Comparison of ENCODE assay signal across 14 cellular contexts in the genomic region with DNA sequence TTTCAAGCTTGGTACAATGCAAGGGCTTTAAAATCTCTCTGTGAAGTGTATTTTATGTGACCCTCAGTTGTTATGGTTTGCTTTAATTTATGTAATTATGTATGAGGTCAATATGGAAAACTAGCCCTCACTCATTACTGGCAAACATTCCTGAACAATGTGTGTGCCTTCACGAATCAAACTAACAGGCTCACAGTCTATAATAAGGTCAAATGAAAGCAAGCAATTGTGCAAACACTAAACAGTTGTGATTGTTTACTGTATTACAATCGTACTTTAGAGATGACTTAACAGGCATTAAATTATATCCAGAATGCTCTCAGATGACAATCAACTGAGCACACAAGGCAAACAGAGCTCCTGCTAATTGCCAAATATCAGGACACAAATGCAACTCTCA. TPM values are rescaled to one million over a fixed set of nuclear protein-coding genes. Genes with fewer than 3 reads are reported as not detected.
DNase-seq lines count a peak whose midpoint lies in the region; ATAC-seq and TF ChIP-seq lines count a peak whose summit lies in the region.
"Had no signal": no experiment of that assay in that cellular context is flagged by ENCODE, and none has a peak within 500 bp of the region (broad histone marks: within the 10 kb centered on the region; RNA-seq: fewer than 3 reads in every experiment).

No MANE protein-coding gene starts in this region.

- no peak overlapping the region for H3K4me3 Mint-ChIP-seq in activated T-helper 2 cell treated with anti-CD3 and anti-CD28 coated beads, Interferon-gamma antibody, Interleukin-2, Interleukin-4, amounts not matched to agents 10 μg/mL and 5 μg/mL and 100 μg/mL, durations not matched to agents 14 hours and 24 hours and 36 hours (ENCODE audit: low read depth)
- H3K4me3 Mint-ChIP-seq: T-helper 1 cell treated with Interleukin-12 subunit alpha and Interleukin-12 subunit beta and Interleukin-4 antibody, amounts not matched to agents 30 μg/mL and 1 μg/mL, for 36 hours had no signal

- H2BK5ac ChIP-seq in neuronal stem cell (ENCODE audit: low read length): no peak overlapping the region

- ATAC-seq in stimulated activated naive CD8-positive, alpha-beta T cell treated with anti-CD3 and anti-CD28 coated beads, Interleukin-15, Interleukin-2, amounts not matched to agents 100 U/mL and 50 U/mL, for 24 hours: no peak
- ATAC-seq: K562 had no signal

- in situ Hi-C loops in transverse colon (cut with MboI; ENCODE audit: low pct_ligation_motif_present in 1 of 4, low pct_unique_long_range_greater_than_20kb in 1 of 4, low sequenced_read_pairs in 3 of 4): loop anchor here in 1 of 4 donors (25.0 kb wide), 1 partner anchor 262 kb away; no protein-coding TSS in a partner anchor

- H2AFZ ChIP-seq in neuronal stem cell (ENCODE audit: low read length): peak overlapping the region; percentile 47

- H2BK15ac ChIP-seq in neuronal stem cell (ENCODE audit: low read length): no peak overlapping the region

- H3K36me3 ChIP-seq in neuronal stem cell (replicated peaks in 1 of 2; ENCODE audit: control insufficient read depth in 2 of 2, insufficient read depth in 2 of 2, low read length in 2 of 2) (no peaks in the 10 kb centered on the region), transverse colon (no peaks in the 10 kb centered on the region)
- H3K36me3 ChIP-seq: right atrium auricular region had no signal

- peak; percentile 98 for DNase-seq in DMS114 treated with DMSO at 0.1 percent for 48 hours (lab: John Stamatoyannopoulos, UW; ENCODE audit: unreplicated experiment)
- DNase-seq in NCI-H2029 treated with DMSO at 0.1 percent for 48 hours (lab: John Stamatoyannopoulos, UW): peak; percentile 37
- peak; percentile 63 for DNase-seq in dedifferentiated amniotic fluid mesenchymal stem cell (ENCODE audit: extremely low spot score)
- DNase-seq in neuronal stem cell (ENCODE audit: low spot score): no peak
- no peak for DNase-seq in transverse colon
- no peak for DNase-seq in stimulated activated naive CD8-positive, alpha-beta T cell treated with anti-CD3 and anti-CD28 coated beads, Interleukin-15, Interleukin-2, amounts not matched to agents 100 U/mL and 50 U/mL, for 24 hours
- no peak for DNase-seq in activated T-helper 2 cell treated with anti-CD3 and anti-CD28 coated beads, Interferon-gamma antibody, Interleukin-2, Interleukin-4, amounts not matched to agents 10 μg/mL and 5 μg/mL and 100 μg/mL, durations not matched to agents 14 hours and 24 hours and 36 hours (ENCODE audit: low spot score)
- no peak for DNase-seq in cerebellar cortex (ENCODE audit: low spot score)
- DNase-seq: GOT3, NCI-H446 treated with DMSO at 0.1 percent for 48 hours had no signal

- no peak overlapping the region for H3K9ac ChIP-seq in neuronal stem cell (ENCODE audit: low read depth, low read length, poor library complexity)

- H3K9me3 ChIP-seq in neuronal stem cell (replicated peaks in 1 of 2; ENCODE audit: control insufficient read depth in 2 of 2, insufficient read depth in 1 of 2, low read depth in 1 of 2, low read length in 2 of 2) (peaks cover 0 to 2% of the 10 kb centered on the region in 2 donors), transverse colon (no peaks in the 10 kb centered on the region)
- H3K9me3 ChIP-seq: right atrium auricular region had no signal

- H3K27me3 ChIP-seq in neuronal stem cell (ENCODE audit: control insufficient read depth in 3 of 3, insufficient read depth in 3 of 3, low read depth in 1 of 3, low read length in 3 of 3): no peaks in the 10 kb centered on the region
- no peaks in the 10 kb centered on the region for H3K27me3 ChIP-seq in transverse colon
- H3K27me3 ChIP-seq: right atrium auricular region had no signal

- H3K9me3 Mint-ChIP-seq in activated T-helper 2 cell treated with anti-CD3 and anti-CD28 coated beads, Interferon-gamma antibody, Interleukin-2, Interleukin-4, amounts not matched to agents 10 μg/mL and 5 μg/mL and 100 μg/mL, durations not matched to agents 14 hours and 24 hours and 36 hours: no peaks in the 10 kb centered on the region
- H3K9me3 Mint-ChIP-seq: T-helper 1 cell treated with Interleukin-12 subunit alpha and Interleukin-12 subunit beta and Interleukin-4 antibody, amounts not matched to agents 30 μg/mL and 1 μg/mL, for 36 hours had no signal

- no peaks in the 10 kb centered on the region for H3K36me3 Mint-ChIP-seq in activated T-helper 2 cell treated with anti-CD3 and anti-CD28 coated beads, Interferon-gamma antibody, Interleukin-2, Interleukin-4, amounts not matched to agents 10 μg/mL and 5 μg/mL and 100 μg/mL, durations not matched to agents 14 hours and 24 hours and 36 hours (ENCODE audit: low read depth)

- H3K23ac ChIP-seq in neuronal stem cell (ENCODE audit: low read depth, low read length, poor library complexity): no peak overlapping the region

- H3K4me3 ChIP-seq in neuronal stem cell (ENCODE audit: low read length in 2 of 2): no peak overlapping the region
- no peak overlapping the region for H3K4me3 ChIP-seq in transverse colon
- H3K4me3 ChIP-seq: K562, lung, right atrium auricular region had no signal

- H2BK120ac ChIP-seq in neuronal stem cell (ENCODE audit: low read depth, low read length): no peak overlapping the region

- no peak for TF ChIP-seq CTCF in transverse colon (IDR thresholded peaks at IDR 0.05)

- intact Hi-C loops in transverse colon (cut with DNase I; ENCODE audit: low total_unique reads): no loop called here
- intact Hi-C loops in activated T-helper 2 cell treated with anti-CD3 and anti-CD28 coated beads, Interferon-gamma antibody, Interleukin-2, Interleukin-4, amounts not matched to agents 10 μg/mL and 5 μg/mL and 100 μg/mL, durations not matched to agents 14 hours and 24 hours and 36 hours (cut with micrococcal nuclease): no loop called here

- H4K8ac ChIP-seq in neuronal stem cell (ENCODE audit: low read depth, low read length): no peak overlapping the region

- no peak for TF ChIP-seq POLR2A in transverse colon (IDR thresholded peaks at IDR 0.05)

- H2BK12ac ChIP-seq in neuronal stem cell (ENCODE audit: low read length): no peak overlapping the region

- no peak overlapping the region for H3K27ac Mint-ChIP-seq in activated T-helper 2 cell treated with anti-CD3 and anti-CD28 coated beads, Interferon-gamma antibody, Interleukin-2, Interleukin-4, amounts not matched to agents 10 μg/mL and 5 μg/mL and 100 μg/mL, durations not matched to agents 14 hours and 24 hours and 36 hours
- H3K27ac Mint-ChIP-seq: T-helper 1 cell treated with Interleukin-12 subunit alpha and Interleukin-12 subunit beta and Interleukin-4 antibody, amounts not matched to agents 30 μg/mL and 1 μg/mL, for 36 hours had no signal

- no peaks in the 10 kb centered on the region for H3K27me3 Mint-ChIP-seq in activated T-helper 2 cell treated with anti-CD3 and anti-CD28 coated beads, Interferon-gamma antibody, Interleukin-2, Interleukin-4, amounts not matched to agents 10 μg/mL and 5 μg/mL and 100 μg/mL, durations not matched to agents 14 hours and 24 hours and 36 hours (ENCODE audit: low read depth)

- H4K91ac ChIP-seq in neuronal stem cell (ENCODE audit: low read depth, low read length, poor library complexity): no peak overlapping the region

- H3K18ac ChIP-seq in neuronal stem cell (ENCODE audit: low read length): no peak overlapping the region

- H3K14ac ChIP-seq in neuronal stem cell (ENCODE audit: low read length): no peak overlapping the region

- peaks cover 0 to 4% of the 10 kb centered on the region in 2 donors for H3K4me1 ChIP-seq in neuronal stem cell (ENCODE audit: control insufficient read depth in 2 of 2, insufficient read depth in 1 of 2, low read depth in 1 of 2, low read length in 2 of 2)
- H3K4me1 ChIP-seq in transverse colon: peaks cover 0 to 37% (median 3%) of the 10 kb centered on the region in 4 donors

- no peaks in the 10 kb centered on the region for H3K79me1 ChIP-seq in neuronal stem cell (ENCODE audit: low read depth, low read length)

- no peak overlapping the region for H3K4ac ChIP-seq in neuronal stem cell (ENCODE audit: low read length)

- H3K4me1 Mint-ChIP-seq in activated T-helper 2 cell treated with anti-CD3 and anti-CD28 coated beads, Interferon-gamma antibody, Interleukin-2, Interleukin-4, amounts not matched to agents 10 μg/mL and 5 μg/mL and 100 μg/mL, durations not matched to agents 14 hours and 24 hours and 36 hours (ENCODE audit: low read depth): no peaks in the 10 kb centered on the region

- TF ChIP-seq EP300 in transverse colon (IDR thresholded peaks at IDR 0.05; ENCODE audit: low read depth): no peak

- WGBS in neuronal stem cell (ENCODE audit: extremely low coverage in 2 of 2, insufficient read length in 2 of 2, insufficient replicate concordance in 1 of 2), 2 donors: no CpG with 5 or more reads among the region's 2 CpGs
- WGBS in transverse colon (ENCODE audit: low coverage in 1 of 2), 2 donors: 10 to 33% methylated on average over 1 to 2 of the region's 2 CpGs

- H3K27ac ChIP-seq in neuronal stem cell (replicated peaks; ENCODE audit: low read length): no peak overlapping the region
- peak overlapping the region in 2 of 4 donors; percentile 18 to 37 for H3K27ac ChIP-seq in transverse colon
- H3K27ac ChIP-seq: right atrium auricular region had no signal

- no peak overlapping the region for H2AK5ac ChIP-seq in neuronal stem cell (ENCODE audit: low read depth, low read length)

- H3K4me2 ChIP-seq in neuronal stem cell (ENCODE audit: insufficient read depth, low read length, poor library complexity, severe bottlenecking): no peak overlapping the region

RNA-seq across cellular contexts. Expression of a gene that starts 29.6 kb away (rescaled TPM):
- 29.1 TPM for polyA plus RNA-seq in neuronal stem cell (2013, experiment 1 of 2)
- 29.4 TPM for polyA plus RNA-seq in neuronal stem cell (2013, experiment 2 of 2)
- total RNA-seq in transverse colon: 10 to 100 TPM; 16.1 to 62.8 (median 33.1) TPM
- total RNA-seq in activated T-helper 2 cell treated with anti-CD3 and anti-CD28 coated beads, Interferon-gamma antibody, Interleukin-2, Interleukin-4, amounts not matched to agents 10 μg/mL and 5 μg/mL and 100 μg/mL, durations not matched to agents 14 hours and 24 hours and 36 hours: 0.05 and 0.23 TPM in 2 replicates

Comparison
In these comparisons a context has a peak if more than half of its experiments do, and no peak if none do; other contexts are left out.
1. DNase-seq: peak in DMS114 treated with DMSO at 0.1 percent for 48 hours (single experiment), NCI-H2029 treated with DMSO at 0.1 percent for 48 hours (single experiment) and dedifferentiated amniotic fluid mesenchymal stem cell (single experiment); none in neuronal stem cell (single experiment), transverse colon (single experiment), stimulated activated naive CD8-positive, alpha-beta T cell treated with anti-CD3 and anti-CD28 coated beads, Interleukin-15, Interleukin-2, amounts not matched to agents 100 U/mL and 50 U/mL, for 24 hours (single experiment), activated T-helper 2 cell treated with anti-CD3 and anti-CD28 coated beads, Interferon-gamma antibody, Interleukin-2, Interleukin-4, amounts not matched to agents 10 μg/mL and 5 μg/mL and 100 μg/mL, durations not matched to agents 14 hours and 24 hours and 36 hours (single experiment) and cerebellar cortex (single experiment).
2. RNA of a gene that starts 29.6 kb away (total RNA-seq): 16.1 to 62.8 TPM in transverse colon; 0.05 to 0.23 TPM in activated T-helper 2 cell treated with anti-CD3 and anti-CD28 coated beads, Interferon-gamma antibody, Interleukin-2, Interleukin-4, amounts not matched to agents 10 μg/mL and 5 μg/mL and 100 μg/mL, durations not matched to agents 14 hours and 24 hours and 36 hours; every median in the first group is over 10 times any median in the second.